Comparison of ENCODE assay signal across 19 cellular contexts in the genomic region with DNA sequence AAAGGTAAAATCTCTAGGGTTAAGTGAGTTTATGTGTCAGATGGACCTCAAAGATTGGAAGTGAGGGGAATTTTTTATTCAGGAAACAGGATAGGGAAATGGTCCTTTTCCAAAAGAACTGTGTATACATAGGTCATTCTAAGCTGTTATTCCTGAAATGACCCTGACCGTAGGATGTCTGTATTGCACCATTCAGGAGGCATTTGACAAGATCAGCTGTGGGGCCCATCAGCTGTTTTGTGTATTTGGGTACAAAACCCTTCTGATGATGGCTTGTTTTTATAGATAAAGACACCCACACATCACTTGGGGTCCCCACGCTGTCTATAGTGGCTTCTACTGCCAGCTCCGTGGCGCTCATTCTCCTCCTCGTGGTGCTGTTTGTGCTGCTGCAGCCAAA.
A peak's percentile ranks its signal among the peaks of the same experiment; 100 is the strongest.
DNase-seq lines count a peak whose midpoint lies in the region; ATAC-seq, FAIRE-seq and TF ChIP-seq lines count a peak whose summit lies in the region.
"Had no signal": no experiment of that assay in that cellular context is flagged by ENCODE, and none has a peak within 500 bp of the region (broad histone marks: within the 10 kb centered on the region; RNA-seq: fewer than 3 reads in every experiment).

No MANE protein-coding gene starts in this region.

- H3K27me3 Mint-ChIP-seq in activated CD4-positive, alpha-beta T cell treated with anti-CD3 and anti-CD28 coated beads for 36 hours = no peaks in the 10 kb centered on the region
- H3K27me3 Mint-ChIP-seq in endothelial cell (ENCODE audit: unreplicated experiment) = peaks cover 8% of the 10 kb centered on the region
- H3K27me3 Mint-ChIP-seq: CD4-positive, alpha-beta memory T cell had no signal

- H3K36me3 ChIP-seq in HepG2 (replicated peaks in 1 of 2; ENCODE audit: control insufficient read depth in 1 of 2, insufficient read depth in 2 of 2, low read length in 2 of 2) (peaks cover 1 to 10% of the 10 kb centered on the region in 2 experiments; a peak in 3 of 5 replicates), right lobe of liver (peaks cover 0 to 35% (median 9%) of the 10 kb centered on the region in 4 donors), subcutaneous abdominal adipose tissue (ENCODE audit: control insufficient read depth in 5 of 5, insufficient read depth in 5 of 5, low read length in 5 of 5) (peaks cover 9 to 44% (median 31%) of the 10 kb centered on the region in 5 donors)

- TF ChIP-seq CTCF in HepG2 (CRISPR knock-in tag; IDR thresholded peaks at IDR 0.05) (no peak), right lobe of liver (IDR thresholded peaks at IDR 0.05) (no peak), endothelial cell (IDR thresholded peaks at IDR 0.05; ENCODE audit: unreplicated experiment) (no peak)

- H3K4me1 ChIP-seq in HepG2 (ENCODE audit: insufficient read depth, low read length) (peaks cover 38% of the 10 kb centered on the region), right lobe of liver (peaks cover 0 to 17% (median 5%) of the 10 kb centered on the region in 4 donors), subcutaneous abdominal adipose tissue (ENCODE audit: control insufficient read depth in 5 of 5, insufficient read depth in 5 of 5, low read length in 5 of 5) (peaks cover 4 to 57% (median 39%) of the 10 kb centered on the region in 5 donors)

- TF ChIP-seq POLR2A in HepG2 (IDR thresholded peaks at IDR 0.05; ENCODE audit: insufficient read depth in 1 of 2, low read depth in 2 of 2, low read length in 2 of 2) (no peak), right lobe of liver (IDR thresholded peaks at IDR 0.05) (no peak)

- H3K4me1 Mint-ChIP-seq in activated CD4-positive, alpha-beta T cell treated with anti-CD3 and anti-CD28 coated beads for 36 hours = peaks cover 46% of the 10 kb centered on the region
- H3K4me1 Mint-ChIP-seq in endothelial cell (ENCODE audit: unreplicated experiment) = peaks cover 72% of the 10 kb centered on the region

- no peak for ATAC-seq in activated CD4-positive, alpha-beta T cell treated with anti-CD3 and anti-CD28 coated beads for 36 hours
- peak; percentile 27; the same call in 1 of the 3 replicates for ATAC-seq in HepG2
- no peak for ATAC-seq in right lobe of liver
- no peak for ATAC-seq in HG03571 (IDR thresholded peaks at IDR 0.05; ENCODE audit: unreplicated experiment)
- ATAC-seq: HCT116, PC-3 had no signal

- in situ Hi-C loops in HepG2 (cut with HindIII; ENCODE audit: extremely low pct_ligation_motif_present, low pct_unique_long_range_greater_than_20kb) = no loop called here

- H2AFZ ChIP-seq in HepG2 (ENCODE audit: low read length) = no peak overlapping the region
- H2AFZ ChIP-seq: GM23248 had no signal

- BruUV-seq in HepG2 (replicated peaks; lab: Mats Ljungman, UMichigan) = no TSS peak

- no peak for FAIRE-seq in HepG2 (lab: Jason Lieb, UNC)
- FAIRE-seq: A204.1, G401.6 had no signal

- no peak overlapping the region for H3K4me3 Mint-ChIP-seq in activated CD4-positive, alpha-beta T cell treated with anti-CD3 and anti-CD28 coated beads for 36 hours
- peak overlapping the region; percentile 48 for H3K4me3 Mint-ChIP-seq in endothelial cell (ENCODE audit: unreplicated experiment)
- H3K4me3 Mint-ChIP-seq: CD4-positive, alpha-beta memory T cell had no signal

- no peaks in the 10 kb centered on the region for H3K9me3 Mint-ChIP-seq in activated CD4-positive, alpha-beta T cell treated with anti-CD3 and anti-CD28 coated beads for 36 hours (ENCODE audit: low read depth)
- H3K9me3 Mint-ChIP-seq in endothelial cell (ENCODE audit: unreplicated experiment) = no peaks in the 10 kb centered on the region
- H3K9me3 Mint-ChIP-seq: CD4-positive, alpha-beta memory T cell had no signal

- no peak for TF ChIP-seq RAD21 in HepG2 (CRISPR knock-in tag; IDR thresholded peaks at IDR 0.05)

- H3K27ac Mint-ChIP-seq in activated CD4-positive, alpha-beta T cell treated with anti-CD3 and anti-CD28 coated beads for 36 hours = peak overlapping the region; percentile 32
- H3K27ac Mint-ChIP-seq in endothelial cell (ENCODE audit: unreplicated experiment) = peak overlapping the region; percentile 97

- no peak overlapping the region for H3K9ac ChIP-seq in HepG2 (ENCODE audit: insufficient read depth, low read depth, low read length)
- H3K9ac ChIP-seq in subcutaneous abdominal adipose tissue (ENCODE audit: low read length in 5 of 5) = no peak overlapping the region
- H3K9ac ChIP-seq: GM23248 had no signal

- no peak for DNase-seq in activated CD4-positive, alpha-beta T cell treated with anti-CD3 and anti-CD28 coated beads for 36 hours
- DNase-seq in activated CD4-positive, alpha-beta T cell treated with anti-CD3 and anti-CD28 coated beads for 48 hours = no peak
- DNase-seq in HepG2 (ENCODE audit: low spot score) (no peak), right lobe of liver (no peak), endothelial cell (ENCODE audit: low spot score) (no peak), SW480 (ENCODE audit: low spot score) (no peak)
- DNase-seq: CD4-positive, alpha-beta memory T cell; DMS79; GM23248; NCI-H1092; NCI-H1694; NCI-H2107; NCI-H345; PC-3 had no signal

- H3K79me2 ChIP-seq in HepG2 (ENCODE audit: insufficient read depth, low read length) = no peaks in the 10 kb centered on the region

- H3K4me2 ChIP-seq in HepG2 (ENCODE audit: low read depth, low read length) = no peak overlapping the region

- H3K36me3 Mint-ChIP-seq in activated CD4-positive, alpha-beta T cell treated with anti-CD3 and anti-CD28 coated beads for 36 hours (ENCODE audit: low read depth) = peaks cover 54% of the 10 kb centered on the region
- H3K36me3 Mint-ChIP-seq in endothelial cell (ENCODE audit: low read depth, unreplicated experiment) = peaks cover 42% of the 10 kb centered on the region

- H4K20me1 ChIP-seq in HepG2 (ENCODE audit: insufficient read depth, low read length) = no peaks in the 10 kb centered on the region; the same call in 1 of the 2 replicates

- WGBS in HepG2 (ENCODE audit: low lambda C conversion rate) = 92% methylated on average over 5 of the region's 5 CpGs
- 81% methylated on average over 5 of the region's 5 CpGs for WGBS in right lobe of liver (ENCODE audit: insufficient coverage, low coverage, low lambda C conversion rate, missing lambda C conversion rate)

- H3K9me3 ChIP-seq in HepG2 (ENCODE audit: low read length) (no peaks in the 10 kb centered on the region), right lobe of liver (no peaks in the 10 kb centered on the region), subcutaneous abdominal adipose tissue (ENCODE audit: control insufficient read depth in 5 of 5, low read length in 5 of 5) (no peaks in the 10 kb centered on the region)

- CTCF ChIA-PET in activated CD4-positive, alpha-beta T cell treated with anti-CD3 and anti-CD28 coated beads for 36 hours (lab: Charles Lee) = interaction anchor here (0.6 to 1.6 kb wide), 4 partner anchors 12 to 418 kb away, joined by 3 to 6 read pairs (median 4); no protein-coding TSS in a partner anchor
- CTCF ChIA-PET in HepG2 (lab: Yijun Ruan, JAX; ENCODE audit: low intra/inter-chr PET ratio, low total read pairs) = no interaction called here

- H3K27ac ChIP-seq in HepG2 (ENCODE audit: extremely low read length, insufficient read depth, low read length) (no peak overlapping the region), right lobe of liver (no peak overlapping the region), subcutaneous abdominal adipose tissue (ENCODE audit: low read depth, low read length) (peak overlapping the region; percentile 14)
- H3K27ac ChIP-seq: GM23248 had no signal

- POLR2A ChIA-PET in activated CD4-positive, alpha-beta T cell treated with anti-CD3 and anti-CD28 coated beads for 36 hours (lab: Charles Lee) = no interaction called here
- POLR2A ChIA-PET in HepG2 (lab: Yijun Ruan, JAX) = interaction anchor here (1.0 to 1.1 kb wide), 2 partner anchors 10 kb away, joined by 3 to 4 read pairs; no protein-coding TSS in a partner anchor

- TF ChIP-seq EP300 in HepG2 (IDR thresholded peaks at IDR 0.05; ENCODE audit: low read depth in 2 of 2, low read length in 2 of 2) (no peak), HepG2 (CRISPR knock-in tag; IDR thresholded peaks at IDR 0.05; ENCODE audit: borderline replicate concordance) (no peak)

- H3K27me3 ChIP-seq in HepG2 (ENCODE audit: control insufficient read depth in 1 of 2, insufficient read depth in 2 of 2, low read length in 2 of 2) (no peaks in the 10 kb centered on the region), right lobe of liver (no peaks in the 10 kb centered on the region), subcutaneous abdominal adipose tissue (ENCODE audit: control insufficient read depth in 5 of 5, insufficient read depth in 4 of 5, low read length in 5 of 5) (no peaks in the 10 kb centered on the region)

- intact Hi-C loops in activated CD4-positive, alpha-beta T cell treated with anti-CD3 and anti-CD28 coated beads for 36 hours (cut with DNase I, micrococcal nuclease) = no loop called here
- intact Hi-C loops in HepG2 (cut with micrococcal nuclease; ENCODE audit: unreplicated experiment) = no loop called here
- intact Hi-C loops in right lobe of liver (cut with DNase I) = no loop called here

- H3K4me3 ChIP-seq in HepG2 (replicated peaks in 1 of 3; ENCODE audit: insufficient read depth in 1 of 3, low read depth in 2 of 3, low read length in 3 of 3) (no peak overlapping the region), right lobe of liver (no peak overlapping the region), subcutaneous abdominal adipose tissue (ENCODE audit: low read depth in 1 of 5, low read length in 5 of 5) (no peak overlapping the region)
- H3K4me3 ChIP-seq: GM23248 had no signal

TF ChIP-seq in HepG2, 621 proteins besides CTCF, POLR2A, EP300 and RAD21 (continues in another document):
- 0 out of 2 replicates have a peak, but pooled peaks have one; percentile 40 for TF ChIP-seq NR2F2 (IDR thresholded peaks at IDR 0.05; ENCODE audit: borderline replicate concordance, low read depth)
- 0 out of 2 replicates have a peak, but pooled peaks have one; percentile 11 for TF ChIP-seq ZNF547 (CRISPR knock-in tag; IDR thresholded peaks at IDR 0.05)
- no peak for TF ChIP-seq IRX3 (CRISPR knock-in tag; IDR thresholded peaks at IDR 0.05; ENCODE audit: borderline replicate concordance, low read depth)
- TF ChIP-seq XBP1 (CRISPR knock-in tag; IDR thresholded peaks at IDR 0.05) = no peak
- peak; percentile 48 for TF ChIP-seq NR2F6 (IDR thresholded peaks at IDR 0.05)
- TF ChIP-seq NR2F6 (CRISPR knock-in tag; IDR thresholded peaks at IDR 0.05) = peak; percentile 13; the same call in 1 of the 2 replicates
- TF ChIP-seq SIX4 (CRISPR knock-in tag; IDR thresholded peaks at IDR 0.05) = no peak
- 0 out of 2 replicates have a peak, but pooled peaks have one; percentile 17 for TF ChIP-seq TCF7 (IDR thresholded peaks at IDR 0.05; ENCODE audit: low read depth)
- no peak for TF ChIP-seq TEAD3 (CRISPR knock-in tag; optimal IDR thresholded peaks at IDR 0.05; ENCODE audit: borderline replicate concordance)
